Comparison of ENCODE assay signal across 2 cellular contexts in the genomic region with DNA sequence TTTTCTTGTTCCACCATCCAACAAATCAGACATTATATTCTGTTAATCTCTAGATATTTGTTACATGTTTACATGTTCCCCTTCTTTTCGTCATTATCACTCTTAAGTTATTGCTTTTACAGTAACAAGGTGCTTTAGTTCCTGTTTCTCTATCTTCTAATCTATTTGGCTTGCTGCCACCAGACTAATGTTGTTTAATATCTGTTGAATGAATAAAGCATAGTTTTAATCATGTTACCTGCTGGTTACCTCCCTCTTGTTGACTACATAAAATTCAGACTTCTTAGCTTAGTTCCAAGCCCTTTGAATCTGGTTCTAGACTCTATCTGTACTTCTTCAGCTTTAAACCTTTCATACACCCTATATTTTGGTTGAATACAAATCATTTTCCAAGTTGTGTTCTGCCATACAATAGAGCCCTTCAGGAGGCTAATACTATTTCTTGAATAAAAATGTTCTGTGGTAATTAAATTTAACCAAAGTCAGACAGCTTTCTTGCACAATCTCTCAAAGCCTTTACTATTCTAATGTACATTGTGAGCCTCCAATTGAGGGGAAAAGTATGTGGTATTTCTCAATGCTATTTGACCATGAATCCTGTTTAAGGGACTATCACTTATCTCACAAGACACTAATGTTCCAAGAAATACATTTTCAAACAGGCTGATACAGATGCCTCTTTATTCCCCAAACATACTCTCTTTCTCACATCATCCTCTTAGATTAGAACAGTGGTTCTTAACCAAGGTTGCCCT.
TF ChIP-seq lines count a peak whose summit lies in the region.

No MANE protein-coding gene starts in this region.

TF ChIP-seq in Ishikawa, 13 proteins besides CTCF, POLR2A, EP300 and RAD21:
- no peak for TF ChIP-seq YY1 (IDR thresholded peaks at IDR 0.05; ENCODE audit: low read depth)
- TF ChIP-seq CEBPB (IDR thresholded peaks at IDR 0.05) = peak; percentile 38; the same call in 1 of the 2 replicates
- TF ChIP-seq, protein P1, sequence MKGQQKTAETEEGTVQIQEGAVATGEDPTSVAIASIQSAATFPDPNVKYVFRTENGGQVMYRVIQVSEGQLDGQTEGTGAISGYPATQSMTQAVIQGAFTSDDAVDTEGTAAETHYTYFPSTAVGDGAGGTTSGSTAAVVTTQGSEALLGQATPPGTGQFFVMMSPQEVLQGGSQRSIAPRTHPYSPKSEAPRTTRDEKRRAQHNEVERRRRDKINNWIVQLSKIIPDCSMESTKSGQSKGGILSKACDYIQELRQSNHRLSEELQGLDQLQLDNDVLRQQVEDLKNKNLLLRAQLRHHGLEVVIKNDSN (IDR thresholded peaks at IDR 0.05) = no peak
- TF ChIP-seq TEAD4 (IDR thresholded peaks at IDR 0.05) = no peak
- no peak for TF ChIP-seq CREB1 (IDR thresholded peaks at IDR 0.05; ENCODE audit: low read depth)

TF ChIP-seq in HepG2, 621 proteins besides CTCF, POLR2A, EP300 and RAD21 (continued from another document):
- TF ChIP-seq ZNF224 (CRISPR knock-in tag; IDR thresholded peaks at IDR 0.05) = no peak
- no peak for TF ChIP-seq ZNF3 (CRISPR knock-in tag; IDR thresholded peaks at IDR 0.05)
- TF ChIP-seq SMARCC2 (IDR thresholded peaks at IDR 0.05) = no peak
- TF ChIP-seq, protein P2, sequence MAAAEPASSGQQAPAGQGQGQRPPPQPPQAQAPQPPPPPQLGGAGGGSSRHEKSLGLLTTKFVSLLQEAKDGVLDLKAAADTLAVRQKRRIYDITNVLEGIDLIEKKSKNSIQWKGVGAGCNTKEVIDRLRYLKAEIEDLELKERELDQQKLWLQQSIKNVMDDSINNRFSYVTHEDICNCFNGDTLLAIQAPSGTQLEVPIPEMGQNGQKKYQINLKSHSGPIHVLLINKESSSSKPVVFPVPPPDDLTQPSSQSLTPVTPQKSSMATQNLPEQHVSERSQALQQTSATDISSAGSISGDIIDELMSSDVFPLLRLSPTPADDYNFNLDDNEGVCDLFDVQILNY (CRISPR knock-in tag; conservative IDR thresholded peaks at IDR 0.05) = no peak
- TF ChIP-seq, protein P3, sequence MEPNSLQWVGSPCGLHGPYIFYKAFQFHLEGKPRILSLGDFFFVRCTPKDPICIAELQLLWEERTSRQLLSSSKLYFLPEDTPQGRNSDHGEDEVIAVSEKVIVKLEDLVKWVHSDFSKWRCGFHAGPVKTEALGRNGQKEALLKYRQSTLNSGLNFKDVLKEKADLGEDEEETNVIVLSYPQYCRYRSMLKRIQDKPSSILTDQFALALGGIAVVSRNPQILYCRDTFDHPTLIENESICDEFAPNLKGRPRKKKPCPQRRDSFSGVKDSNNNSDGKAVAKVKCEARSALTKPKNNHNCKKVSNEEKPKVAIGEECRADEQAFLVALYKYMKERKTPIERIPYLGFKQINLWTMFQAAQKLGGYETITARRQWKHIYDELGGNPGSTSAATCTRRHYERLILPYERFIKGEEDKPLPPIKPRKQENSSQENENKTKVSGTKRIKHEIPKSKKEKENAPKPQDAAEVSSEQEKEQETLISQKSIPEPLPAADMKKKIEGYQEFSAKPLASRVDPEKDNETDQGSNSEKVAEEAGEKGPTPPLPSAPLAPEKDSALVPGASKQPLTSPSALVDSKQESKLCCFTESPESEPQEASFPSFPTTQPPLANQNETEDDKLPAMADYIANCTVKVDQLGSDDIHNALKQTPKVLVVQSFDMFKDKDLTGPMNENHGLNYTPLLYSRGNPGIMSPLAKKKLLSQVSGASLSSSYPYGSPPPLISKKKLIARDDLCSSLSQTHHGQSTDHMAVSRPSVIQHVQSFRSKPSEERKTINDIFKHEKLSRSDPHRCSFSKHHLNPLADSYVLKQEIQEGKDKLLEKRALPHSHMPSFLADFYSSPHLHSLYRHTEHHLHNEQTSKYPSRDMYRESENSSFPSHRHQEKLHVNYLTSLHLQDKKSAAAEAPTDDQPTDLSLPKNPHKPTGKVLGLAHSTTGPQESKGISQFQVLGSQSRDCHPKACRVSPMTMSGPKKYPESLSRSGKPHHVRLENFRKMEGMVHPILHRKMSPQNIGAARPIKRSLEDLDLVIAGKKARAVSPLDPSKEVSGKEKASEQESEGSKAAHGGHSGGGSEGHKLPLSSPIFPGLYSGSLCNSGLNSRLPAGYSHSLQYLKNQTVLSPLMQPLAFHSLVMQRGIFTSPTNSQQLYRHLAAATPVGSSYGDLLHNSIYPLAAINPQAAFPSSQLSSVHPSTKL (CRISPR knock-in tag; IDR thresholded peaks at IDR 0.05) = no peak
- TF ChIP-seq, protein P4, sequence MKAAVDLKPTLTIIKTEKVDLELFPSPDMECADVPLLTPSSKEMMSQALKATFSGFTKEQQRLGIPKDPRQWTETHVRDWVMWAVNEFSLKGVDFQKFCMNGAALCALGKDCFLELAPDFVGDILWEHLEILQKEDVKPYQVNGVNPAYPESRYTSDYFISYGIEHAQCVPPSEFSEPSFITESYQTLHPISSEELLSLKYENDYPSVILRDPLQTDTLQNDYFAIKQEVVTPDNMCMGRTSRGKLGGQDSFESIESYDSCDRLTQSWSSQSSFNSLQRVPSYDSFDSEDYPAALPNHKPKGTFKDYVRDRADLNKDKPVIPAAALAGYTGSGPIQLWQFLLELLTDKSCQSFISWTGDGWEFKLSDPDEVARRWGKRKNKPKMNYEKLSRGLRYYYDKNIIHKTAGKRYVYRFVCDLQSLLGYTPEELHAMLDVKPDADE (CRISPR knock-in tag; IDR thresholded peaks at IDR 0.05) = no peak
- TF ChIP-seq ONECUT2 (CRISPR knock-in tag; IDR thresholded peaks at IDR 0.05) = no peak
- TF ChIP-seq ZNF557 (CRISPR knock-in tag; IDR thresholded peaks at IDR 0.05) = no peak
- no peak for TF ChIP-seq SP4 (CRISPR knock-in tag; IDR thresholded peaks at IDR 0.05)
- TF ChIP-seq MEF2D (CRISPR knock-in tag; IDR thresholded peaks at IDR 0.05) = no peak
- no peak for TF ChIP-seq NONO (IDR thresholded peaks at IDR 0.05)
- no peak for TF ChIP-seq NONO (CRISPR knock-in tag; conservative IDR thresholded peaks at IDR 0.05)
- TF ChIP-seq TBX2 (CRISPR knock-in tag; IDR thresholded peaks at IDR 0.05; ENCODE audit: borderline replicate concordance) = no peak
- no peak for TF ChIP-seq ZKSCAN5 (CRISPR knock-in tag; IDR thresholded peaks at IDR 0.05)
- no peak for TF ChIP-seq MXI1 (IDR thresholded peaks at IDR 0.05; ENCODE audit: borderline replicate concordance, low read depth, low read length)
